In the genomic region with DNA sequence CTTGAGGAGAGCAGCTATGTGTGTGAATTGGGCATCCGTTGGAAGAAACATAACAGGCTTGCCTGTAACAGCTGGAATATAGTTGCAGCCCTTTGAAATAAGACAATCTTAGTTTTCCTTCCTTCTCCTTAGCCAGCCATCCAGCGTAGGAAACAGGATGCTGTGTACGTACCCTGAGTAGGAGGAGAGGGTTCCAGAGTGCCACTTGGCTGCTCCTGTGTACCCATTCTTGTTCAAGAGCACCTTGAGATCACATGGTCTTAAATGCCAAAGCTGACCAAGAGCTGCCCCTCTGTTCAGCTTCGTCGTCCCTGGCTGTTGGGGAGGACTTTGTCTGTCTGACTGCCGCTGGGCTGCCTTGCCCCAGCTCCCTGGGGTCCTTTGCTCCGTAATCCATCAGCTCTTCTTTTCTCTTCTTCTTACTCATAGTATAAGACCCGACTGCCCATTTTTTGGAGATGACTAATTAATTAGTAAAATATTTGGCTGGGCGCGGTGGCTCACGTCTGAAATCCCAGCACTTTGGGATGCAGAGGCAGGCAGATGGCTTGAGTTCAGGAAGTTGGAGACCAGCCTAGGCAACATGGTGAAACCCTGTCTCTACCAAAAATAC, we compare ENCODE assay signal across 1 cellular context.
TF ChIP-seq lines count a peak whose summit lies in the region.

No MANE protein-coding gene starts in this region.

TF ChIP-seq in GM12878, 131 proteins besides CTCF, POLR2A, EP300 and RAD21:
- peak; percentile 6; the same call in 1 of the 2 replicates for TF ChIP-seq EED (IDR thresholded peaks at IDR 0.05; ENCODE audit: low read depth)
- TF ChIP-seq ASH2L (IDR thresholded peaks at IDR 0.05; ENCODE audit: borderline replicate concordance, low read depth): no peak
